8 cellular contexts compared by ENCODE assay signal in the genomic region with DNA sequence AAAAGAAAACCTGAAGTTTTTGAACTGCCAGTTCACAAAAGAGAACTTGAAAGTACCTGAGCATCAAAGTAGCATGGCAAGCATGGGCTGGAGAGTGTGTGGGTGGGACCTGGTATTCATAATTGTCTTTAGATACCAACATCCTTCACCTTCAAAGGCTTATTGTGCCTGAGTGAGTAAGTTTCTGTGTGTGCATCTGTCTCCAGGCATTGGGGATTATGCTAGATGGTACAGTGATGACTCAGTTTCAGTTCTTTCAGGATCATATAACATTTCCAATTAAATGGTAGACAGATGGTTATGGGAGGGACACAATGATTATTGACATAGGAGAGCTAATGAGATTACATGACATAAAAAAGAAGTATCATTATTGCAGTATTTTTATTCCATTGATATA.
DNase-seq lines count a peak whose midpoint lies in the region; ATAC-seq and TF ChIP-seq lines count a peak whose summit lies in the region.
"Had no signal": no experiment of that assay in that cellular context is flagged by ENCODE, and none has a peak within 500 bp of the region (broad histone marks: within the 10 kb centered on the region; RNA-seq: fewer than 3 reads in every experiment).

No MANE protein-coding gene starts in this region.

- no peaks in the 10 kb centered on the region for H3K27me3 ChIP-seq in brain microvascular endothelial cell (replicated peaks)
- no peaks in the 10 kb centered on the region for H3K27me3 ChIP-seq in colonic mucosa
- H3K27me3 ChIP-seq in spleen (replicated peaks in 1 of 7), result no peaks in the 10 kb centered on the region

- H3K4me3 ChIP-seq in brain microvascular endothelial cell (ENCODE audit: low read depth, low read length) (no peak overlapping the region), colonic mucosa (no peak overlapping the region), spleen (no peak overlapping the region)

- ATAC-seq in GM21529 (IDR thresholded peaks at IDR 0.05; ENCODE audit: unreplicated experiment) (peak; percentile 52), GM18520 (IDR thresholded peaks at IDR 0.05; ENCODE audit: unreplicated experiment) (no peak)

- intact Hi-C loops in colonic mucosa (cut with DNase I), result no loop called here
- intact Hi-C loops in spleen (cut with DNase I; ENCODE audit: low total_unique reads), result no loop called here

- in situ Hi-C loops in brain microvascular endothelial cell (cut with HindIII; ENCODE audit: low pct_ligation_motif_present, low sequenced_read_pairs), result no loop called here

- H3K4me1 ChIP-seq in colonic mucosa (no peaks in the 10 kb centered on the region), spleen (peaks cover 0 to 4% (median 0%) of the 10 kb centered on the region in 6 donors)

- H3K36me3 ChIP-seq in brain microvascular endothelial cell (replicated peaks) (peaks cover 10% of the 10 kb centered on the region), colonic mucosa (no peaks in the 10 kb centered on the region), spleen (peaks cover 7 to 22% (median 16%) of the 10 kb centered on the region in 6 donors)

- no peak overlapping the region for H3K9ac ChIP-seq in colonic mucosa (ENCODE audit: low read depth in 2 of 2, low read length in 2 of 2)

- H3K9me3 ChIP-seq in colonic mucosa (no peaks in the 10 kb centered on the region), spleen (no peaks in the 10 kb centered on the region)

- DNase-seq in NCI-H446 (lab: John Stamatoyannopoulos, UW), result peak; percentile 33 to 53
- DNase-seq in brain microvascular endothelial cell, result peak; percentile 53
- peak; percentile 16 for DNase-seq in stimulated activated CD8-positive, alpha-beta memory T cell treated with anti-CD3 and anti-CD28 coated beads, Interleukin-12 subunit alpha, Interleukin-12 subunit beta, amount 100 ng/mL, for 4 hours (ENCODE audit: low read depth)
- DNase-seq in colonic mucosa, result no peak
- no peak for DNase-seq in spleen

- no peak for TF ChIP-seq POLR2A in spleen (IDR thresholded peaks at IDR 0.05)

- TF ChIP-seq CTCF in brain microvascular endothelial cell (IDR thresholded peaks at IDR 0.05; ENCODE audit: low read depth, low read length, missing control alignments), result no peak
- no peak for TF ChIP-seq CTCF in colonic mucosa (IDR thresholded peaks at IDR 0.05)
- no peak for TF ChIP-seq CTCF in spleen (IDR thresholded peaks at IDR 0.05 in 8 of 11, conservative IDR thresholded peaks at IDR 0.05 in 3 of 11)

- H3K27ac ChIP-seq in brain microvascular endothelial cell (peak overlapping the region; percentile 48), colonic mucosa (no peak overlapping the region), spleen (no peak overlapping the region)
- H3K27ac ChIP-seq: HL-60 had no signal

Comparison
In these comparisons a context has a peak if more than half of its experiments do, and no peak if none do; other contexts are left out.
1. DNase-seq: peak in NCI-H446 (2 of 2), brain microvascular endothelial cell (single experiment) and stimulated activated CD8-positive, alpha-beta memory T cell treated with anti-CD3 and anti-CD28 coated beads, Interleukin-12 subunit alpha, Interleukin-12 subunit beta, amount 100 ng/mL, for 4 hours (single experiment); none in colonic mucosa (single experiment) and spleen (single experiment).